In genomic region chr14:99794156-99794780, GRCh38 we compare ENCODE assay signal across 9 cellular contexts. TPM values are rescaled to one million over a fixed set of nuclear protein-coding genes. Genes with fewer than 3 reads are reported as not detected.
DNase-seq lines count a peak whose midpoint lies in the region; ATAC-seq and TF ChIP-seq lines count a peak whose summit lies in the region.
"Had no signal": no experiment of that assay in that cellular context is flagged by ENCODE, and none has a peak within 500 bp of the region (broad histone marks: within the 10 kb centered on the region; RNA-seq: fewer than 3 reads in every experiment).

No MANE protein-coding gene starts in this region.

- CTCF ChIA-PET in activated B cell treated with CpG ODN at 0.5 μM for 24 hours (lab: Charles Lee): no interaction called here

- TF ChIP-seq POLR2A in gastroesophageal sphincter (IDR thresholded peaks at IDR 0.05) (no peak), spleen (IDR thresholded peaks at IDR 0.05) (no peak)

- H3K4me3 Mint-ChIP-seq in activated B cell treated with CpG ODN at 0.5 μM for 24 hours: peak overlapping the region; percentile 37

- H3K4me3 ChIP-seq in gastroesophageal sphincter (peak overlapping the region; percentile 71 to 81), spleen (peak overlapping the region in 6 of 8 donors; percentile 13 to 76 (median 41))

- ATAC-seq in activated B cell treated with CpG ODN at 0.5 μM for 24 hours (ENCODE audit: low read depth): no peak
- ATAC-seq in gastroesophageal sphincter: no peak
- no peak for ATAC-seq in HG03108 (IDR thresholded peaks at IDR 0.05; ENCODE audit: unreplicated experiment)

- H3K36me3 Mint-ChIP-seq in activated B cell treated with CpG ODN at 0.5 μM for 24 hours (ENCODE audit: low read depth): no peaks in the 10 kb centered on the region

- TF ChIP-seq CTCF in activated B cell treated with CpG ODN at 0.5 μM for 24 hours (IDR thresholded peaks at IDR 0.05) (no peak), gastroesophageal sphincter (IDR thresholded peaks at IDR 0.05) (no peak), spleen (IDR thresholded peaks at IDR 0.05 in 8 of 11, conservative IDR thresholded peaks at IDR 0.05 in 3 of 11) (no peak)

- peaks cover 59% of the 10 kb centered on the region for H3K27me3 Mint-ChIP-seq in activated B cell treated with CpG ODN at 0.5 μM for 24 hours

- H3K36me3 ChIP-seq in gastroesophageal sphincter (no peaks in the 10 kb centered on the region), spleen (no peaks in the 10 kb centered on the region)

- intact Hi-C loops in activated B cell treated with CpG ODN at 0.5 μM for 24 hours (cut with micrococcal nuclease): no loop called here
- intact Hi-C loops in spleen (cut with DNase I; ENCODE audit: low total_unique reads): no loop called here

- no peaks in the 10 kb centered on the region for H3K27me3 ChIP-seq in gastroesophageal sphincter
- peaks cover 0 to 69% (median 11%) of the 10 kb centered on the region in 7 donors for H3K27me3 ChIP-seq in spleen (replicated peaks in 1 of 7)

- no peak overlapping the region for H3K27ac Mint-ChIP-seq in activated B cell treated with CpG ODN at 0.5 μM for 24 hours

- peaks cover 6% of the 10 kb centered on the region for H3K4me1 Mint-ChIP-seq in activated B cell treated with CpG ODN at 0.5 μM for 24 hours

- POLR2A ChIA-PET in activated B cell treated with CpG ODN at 0.5 μM for 24 hours (lab: Charles Lee): no interaction called here

- no peaks in the 10 kb centered on the region for H3K9me3 Mint-ChIP-seq in activated B cell treated with CpG ODN at 0.5 μM for 24 hours

- H3K27ac ChIP-seq in gastroesophageal sphincter (peak overlapping the region; percentile 64 to 97 (median 96)), spleen (peak overlapping the region in 2 of 8 donors; percentile 3 to 7)
- H3K27ac ChIP-seq: 22Rv1 had no signal

- H3K4me1 ChIP-seq in gastroesophageal sphincter (peaks cover 5 to 73% (median 15%) of the 10 kb centered on the region in 3 donors), spleen (peaks cover 0 to 38% (median 17%) of the 10 kb centered on the region in 6 donors)

- 29 to 31% methylated on average over 4 of the region's 4 CpGs for WGBS in gastroesophageal sphincter (ENCODE audit: low coverage in 1 of 2), 2 donors
- whole genome bisulfite sequencing in spleen, 5 donors: 60 to 72% (median 65%) methylated on average over 4 of the region's 4 CpGs

- TF ChIP-seq EP300 in gastroesophageal sphincter (IDR thresholded peaks at IDR 0.05): no peak

- DNase-seq in DMS53 (lab: John Stamatoyannopoulos, UW) (peak; percentile 4), DMS53 treated with DMSO at 0.1 percent for 48 hours (lab: John Stamatoyannopoulos, UW; ENCODE audit: unreplicated experiment) (no peak), activated B cell treated with CpG ODN at 0.5 μM for 24 hours (no peak), spleen (no peak), DMS79 (lab: John Stamatoyannopoulos, UW) (no peak), DMS 273 treated with DMSO at 0.1 percent for 48 hours (lab: John Stamatoyannopoulos, UW) (no peak)

- H3K9me3 ChIP-seq in gastroesophageal sphincter (no peaks in the 10 kb centered on the region), spleen (no peaks in the 10 kb centered on the region)

RNA-seq across cellular contexts. Expression of gene EML1, which starts 1.1 kb away (rescaled TPM):
- total RNA-seq in activated B cell treated with CpG ODN at 0.5 μM for 24 hours (not detected in 2 replicates), gastroesophageal sphincter (100 to 1,000 TPM; 121 to 206 (median 136) TPM), spleen (10 to 100 TPM in 2 of 7 donors, 1 to 10 TPM in 5; 4.6 to 15.5 (median 6.9) TPM)
- polyA plus RNA-seq in spleen: 1 to 10 TPM; 1.8 to 2.2 (median 2.2) TPM

Comparison
In these comparisons a context has a peak if more than half of its experiments do, and no peak if none do; other contexts are left out.
1. RNA of gene EML1, which starts 1.1 kb away (total RNA-seq): 121 to 206 TPM in gastroesophageal sphincter; 4.6 to 15.5 TPM in spleen and not detected in activated B cell treated with CpG ODN at 0.5 μM for 24 hours; every median in the first group is over 4 times any median in the second.